1 cellular context compared by ENCODE assay signal in genomic region chr6:12148317-12148801, GRCh38.
TF ChIP-seq lines count a peak whose summit lies in the region.

No MANE protein-coding gene starts in this region.

TF ChIP-seq in HepG2, 621 proteins besides CTCF, POLR2A, EP300 and RAD21 (continued from another document):
- TF ChIP-seq BORCS8-MEF2B (CRISPR knock-in tag; IDR thresholded peaks at IDR 0.05): no peak
- TF ChIP-seq NRL (CRISPR knock-in tag; IDR thresholded peaks at IDR 0.05; ENCODE audit: borderline replicate concordance): no peak
